In genomic region chr5:181221792-181222629, GRCh38 we compare ENCODE assay signal across 1 cellular context.
TF ChIP-seq lines count a peak whose summit lies in the region.

No MANE protein-coding gene starts in this region.

TF ChIP-seq in K562, 482 proteins besides CTCF, POLR2A, EP300 and RAD21 (continued from another document and continues in another):
- TF ChIP-seq CREB3 (tag; conservative IDR thresholded peaks at IDR 0.05; ENCODE audit: low read depth) (no peak; the same call in 1 of the 2 replicates), NR3C1 (CRISPR knock-in tag; IDR thresholded peaks at IDR 0.05) (no peak), THAP7 (CRISPR knock-in tag; IDR thresholded peaks at IDR 0.05) (no peak), NCOA6 (IDR thresholded peaks at IDR 0.05) (no peak), ZNF778 (CRISPR knock-in tag; IDR thresholded peaks at IDR 0.05) (no peak), ZNF140 (CRISPR knock-in tag; IDR thresholded peaks at IDR 0.05) (no peak), MTA2 (IDR thresholded peaks at IDR 0.05; ENCODE audit: low read depth) (no peak), ZNF644 (tag; IDR thresholded peaks at IDR 0.05; ENCODE audit: low read depth) (no peak), ZNF124 (CRISPR knock-in tag; IDR thresholded peaks at IDR 0.05) (no peak), ARID3B (CRISPR knock-in tag; IDR thresholded peaks at IDR 0.05; ENCODE audit: borderline replicate concordance) (no peak), ZNF395 (CRISPR knock-in tag; IDR thresholded peaks at IDR 0.05) (peak; percentile 65; the same call in 1 of the 2 replicates), ZNF316 (IDR thresholded peaks at IDR 0.05) (no peak; the same call in 1 of the 2 replicates), ZNF12 (CRISPR knock-in tag; IDR thresholded peaks at IDR 0.05) (0 out of 2 replicates have a peak, but pooled peaks have one; percentile 41), ZNF830 (CRISPR knock-in tag; IDR thresholded peaks at IDR 0.05) (no peak; the same call in 1 of the 2 replicates), CBX3 (IDR thresholded peaks at IDR 0.05; ENCODE audit: borderline replicate concordance in 1 of 2, low read length in 2 of 2) (peak in 1 of 2 experiments; percentile 41; a peak in 2 of 3 replicates), TGIF2 (CRISPR knock-in tag; IDR thresholded peaks at IDR 0.05) (no peak; the same call in 1 of the 2 replicates), CLOCK (CRISPR knock-in tag; IDR thresholded peaks at IDR 0.05; ENCODE audit: borderline replicate concordance) (no peak), TSHZ1 (CRISPR knock-in tag; IDR thresholded peaks at IDR 0.05) (no peak), SAFB (IDR thresholded peaks at IDR 0.05; ENCODE audit: borderline replicate concordance, low read depth, low read length) (peak; percentile 35; the same call in 1 of the 2 replicates), MBD1 (CRISPR knock-in tag; IDR thresholded peaks at IDR 0.05) (no peak), ZNF407 (IDR thresholded peaks at IDR 0.05; ENCODE audit: low read depth) (peak; percentile 78), ZNF586 (CRISPR knock-in tag; conservative IDR thresholded peaks at IDR 0.05) (no peak), PPARD (CRISPR knock-in tag; IDR thresholded peaks at IDR 0.05) (no peak), SMC3 (conservative IDR thresholded peaks at IDR 0.05; ENCODE audit: insufficient read depth, low read depth, low read length) (peak; percentile 2; the same call in 1 of the 2 replicates), HDAC8 (tag; IDR thresholded peaks at IDR 0.05) (no peak), CBFB (CRISPR knock-in tag; IDR thresholded peaks at IDR 0.05) (peak; percentile 80), ZNF324 (CRISPR knock-in tag; IDR thresholded peaks at IDR 0.05) (no peak), NFATC3 (IDR thresholded peaks at IDR 0.05) (0 out of 2 replicates have a peak, but pooled peaks have one; percentile 30), POLR3G (IDR thresholded peaks at IDR 0.05; ENCODE audit: extremely low read depth, insufficient read length, insufficient replicate concordance) (peak; percentile 33), ZBTB11 (CRISPR knock-in tag; IDR thresholded peaks at IDR 0.05) (peak in 2 of 3 experiments; percentile 42 to 54; a peak in 2 of 6 replicates), SIRT6 (IDR thresholded peaks at IDR 0.05; ENCODE audit: low read depth, low read length) (peak; percentile 66)
